Comparison of ENCODE assay signal across 1 cellular context in the genomic region with DNA sequence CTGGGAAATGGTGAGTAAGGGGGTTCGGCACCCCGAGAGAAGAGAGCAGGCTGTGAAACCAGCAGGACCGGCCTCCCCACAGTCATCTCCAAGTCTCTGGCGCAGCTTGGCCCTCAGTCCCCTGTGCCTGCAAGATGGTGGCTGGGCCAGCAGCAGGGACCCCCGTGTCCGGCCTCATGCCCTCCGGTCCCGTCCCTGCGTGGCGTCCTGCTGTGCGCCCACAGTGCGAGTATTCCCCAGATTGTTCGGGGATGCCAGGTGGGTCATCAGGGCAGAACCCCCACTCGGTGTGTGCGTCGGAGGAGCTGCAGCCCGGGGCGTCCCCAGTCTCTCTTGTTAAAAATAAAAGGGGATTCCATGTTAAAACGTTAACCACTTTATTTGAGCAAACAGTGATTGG.
TF ChIP-seq lines count a peak whose summit lies in the region.

No MANE protein-coding gene starts in this region.

TF ChIP-seq in K562, 482 proteins besides CTCF, POLR2A, EP300 and RAD21 (continued from another document):
- TF ChIP-seq RB1 (IDR thresholded peaks at IDR 0.05; ENCODE audit: low read depth), result no peak
- TF ChIP-seq RCOR1 (IDR thresholded peaks at IDR 0.05; ENCODE audit: borderline replicate concordance in 1 of 2, low read depth in 2 of 2, low read length in 2 of 2), result no peak
